ENCODE assay signal across 22 cellular contexts in the genomic region with DNA sequence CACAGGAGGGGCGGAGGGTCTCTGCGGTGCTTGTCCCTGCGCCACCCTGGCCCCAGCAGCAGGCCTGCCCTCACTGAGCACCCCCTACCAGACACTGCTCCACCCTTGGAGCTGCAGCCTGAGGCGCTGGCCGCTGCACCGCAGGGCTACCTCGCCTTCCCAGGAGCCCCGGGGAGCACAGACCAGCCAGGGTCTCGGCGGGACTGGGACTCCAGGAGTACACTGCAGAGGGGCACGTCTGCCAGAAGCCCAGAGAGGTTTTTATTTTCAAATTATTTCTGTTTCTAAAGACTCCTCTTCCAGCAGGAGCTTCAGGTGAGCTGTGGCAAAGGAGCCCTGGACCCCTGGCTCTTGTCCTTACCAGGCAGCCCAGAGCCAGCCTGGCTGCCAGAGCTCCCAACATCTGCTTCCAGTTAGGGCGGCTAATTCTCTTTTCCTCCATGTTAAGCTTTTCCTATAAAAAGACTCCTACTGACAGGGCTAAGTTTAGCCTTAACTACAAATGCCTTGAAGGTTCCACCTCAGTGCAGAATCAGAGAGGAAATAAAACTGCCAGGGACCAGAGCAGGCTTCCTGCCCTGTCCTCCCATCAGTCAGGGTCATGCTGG. TPM values are rescaled to one million over a fixed set of nuclear protein-coding genes. Genes with fewer than 3 reads are reported as not detected.
DNase-seq lines count a peak whose midpoint lies in the region; ATAC-seq, FAIRE-seq and TF ChIP-seq lines count a peak whose summit lies in the region.
"Had no signal": no experiment of that assay in that cellular context is flagged by ENCODE, and none has a peak within 500 bp of the region (broad histone marks: within the 10 kb centered on the region; RNA-seq: fewer than 3 reads in every experiment).

No MANE protein-coding gene starts in this region.

- H3K79me2 ChIP-seq in keratinocyte (ENCODE audit: control insufficient read depth, insufficient read depth, low read length) = no peaks in the 10 kb centered on the region

- H3K9me3 Mint-ChIP-seq in activated naive CD4-positive, alpha-beta T cell treated with anti-CD3 and anti-CD28 coated beads, Interleukin-2, amount 50 U/mL, for 24 hours = no peaks in the 10 kb centered on the region
- no peaks in the 10 kb centered on the region for H3K9me3 Mint-ChIP-seq in activated T-helper 17 cell treated with anti-CD3 and anti-CD28 coated beads, Interleukin-2, amount 50 U/mL, for 72 hours
- no peaks in the 10 kb centered on the region for H3K9me3 Mint-ChIP-seq in immature natural killer cell
- H3K9me3 Mint-ChIP-seq: activated B cell treated with CpG ODN at 0.5 μM for 24 hours; stimulated activated memory B cell treated with anti-CD40 and anti-IgM and Interleukin-4, amounts not matched to agents 10 μg/mL and 1 μg/mL and 100 μg/mL, for 72 hours had no signal

- H3K4me3 ChIP-seq in keratinocyte (ENCODE audit: control insufficient read depth in 2 of 3, extremely low read depth in 1 of 3, insufficient read depth in 2 of 3, low read depth in 1 of 3, low read length in 3 of 3) = no peak overlapping the region
- H3K4me3 ChIP-seq: spleen had no signal

- H3K27me3 ChIP-seq in keratinocyte (ENCODE audit: control insufficient read depth, extremely low read depth, insufficient read depth, low read length) = no peaks in the 10 kb centered on the region
- H3K27me3 ChIP-seq: spleen had no signal

- ATAC-seq in activated T-helper 17 cell treated with anti-CD3 and anti-CD28 coated beads, Interleukin-2, amount 50 U/mL, for 72 hours (replicated peaks) = no peak
- no peak for ATAC-seq in GM18502 (IDR thresholded peaks at IDR 0.05; ENCODE audit: poor library complexity, unreplicated experiment)
- ATAC-seq: left colon; Panc1; stimulated activated memory B cell treated with anti-CD40 and anti-IgM and Interleukin-4, amounts not matched to agents 10 μg/mL and 1 μg/mL and 100 μg/mL, for 72 hours had no signal

- H3K36me3 Mint-ChIP-seq in activated naive CD4-positive, alpha-beta T cell treated with anti-CD3 and anti-CD28 coated beads, Interleukin-2, amount 50 U/mL, for 24 hours = peaks cover 3% of the 10 kb centered on the region
- H3K36me3 Mint-ChIP-seq in activated T-helper 17 cell treated with anti-CD3 and anti-CD28 coated beads, Interleukin-2, amount 50 U/mL, for 72 hours (ENCODE audit: low read depth) = peaks cover 96% of the 10 kb centered on the region
- H3K36me3 Mint-ChIP-seq in immature natural killer cell = peaks cover 3 to 60% (median 23%) of the 10 kb centered on the region in 3 donors

- H3K4me1 ChIP-seq in keratinocyte (ENCODE audit: control insufficient read depth, extremely low read depth, insufficient read depth, low read length) = peaks cover 13% of the 10 kb centered on the region
- H3K4me1 ChIP-seq: spleen had no signal

- H2AFZ ChIP-seq in keratinocyte (ENCODE audit: control insufficient read depth, low read length) = peak overlapping the region; percentile 70

- H3K4me3 Mint-ChIP-seq in activated naive CD4-positive, alpha-beta T cell treated with anti-CD3 and anti-CD28 coated beads, Interleukin-2, amount 50 U/mL, for 24 hours = no peak overlapping the region
- H3K4me3 Mint-ChIP-seq in activated T-helper 17 cell treated with anti-CD3 and anti-CD28 coated beads, Interleukin-2, amount 50 U/mL, for 72 hours = no peak overlapping the region
- no peak overlapping the region for H3K4me3 Mint-ChIP-seq in immature natural killer cell
- H3K4me3 Mint-ChIP-seq: activated B cell treated with CpG ODN at 0.5 μM for 24 hours; stimulated activated memory B cell treated with anti-CD40 and anti-IgM and Interleukin-4, amounts not matched to agents 10 μg/mL and 1 μg/mL and 100 μg/mL, for 72 hours had no signal

- H4K20me1 ChIP-seq in keratinocyte (ENCODE audit: control insufficient read depth, extremely low read depth, insufficient read depth, low read length) = no peaks in the 10 kb centered on the region

- peak overlapping the region; percentile 41 for H3K27ac Mint-ChIP-seq in activated naive CD4-positive, alpha-beta T cell treated with anti-CD3 and anti-CD28 coated beads, Interleukin-2, amount 50 U/mL, for 24 hours
- H3K27ac Mint-ChIP-seq in activated T-helper 17 cell treated with anti-CD3 and anti-CD28 coated beads, Interleukin-2, amount 50 U/mL, for 72 hours = peak overlapping the region; percentile 79
- H3K27ac Mint-ChIP-seq in immature natural killer cell = peak overlapping the region in 1 of 6 donors; percentile 58
- H3K27ac Mint-ChIP-seq: progenitor cell of endocrine pancreas; stimulated activated memory B cell treated with anti-CD40 and anti-IgM and Interleukin-4, amounts not matched to agents 10 μg/mL and 1 μg/mL and 100 μg/mL, for 72 hours had no signal

- H3K27me3 Mint-ChIP-seq in activated naive CD4-positive, alpha-beta T cell treated with anti-CD3 and anti-CD28 coated beads, Interleukin-2, amount 50 U/mL, for 24 hours = no peaks in the 10 kb centered on the region
- H3K27me3 Mint-ChIP-seq in activated T-helper 17 cell treated with anti-CD3 and anti-CD28 coated beads, Interleukin-2, amount 50 U/mL, for 72 hours = no peaks in the 10 kb centered on the region
- H3K27me3 Mint-ChIP-seq in immature natural killer cell (ENCODE audit: low read depth in 3 of 3) = peaks cover 3 to 12% (median 5%) of the 10 kb centered on the region in 3 donors
- H3K27me3 Mint-ChIP-seq: activated B cell treated with CpG ODN at 0.5 μM for 24 hours; progenitor cell of endocrine pancreas; stimulated activated memory B cell treated with anti-CD40 and anti-IgM and Interleukin-4, amounts not matched to agents 10 μg/mL and 1 μg/mL and 100 μg/mL, for 72 hours had no signal

- no peak for DNase-seq in activated naive CD4-positive, alpha-beta T cell treated with Interleukin-2 at 50 U/mL for 16 hours
- DNase-seq in keratinocyte (ENCODE audit: low read depth, low spot score) (no peak), immature natural killer cell (no peak)
- no peak for DNase-seq in stimulated activated CD4-positive, alpha-beta T cell treated with anti-CD3 and anti-CD28 coated beads, Interleukin-4, amount 100 ng/mL, for 4 hours
- DNase-seq: activated B cell treated with CpG ODN at 0.5 μM for 24 hours; activated naive CD4-positive, alpha-beta T cell; effector CD4-positive, alpha-beta T cell; EL; KG1; left colon; NCI-H1092; spleen; SW 1271 had no signal

- TF ChIP-seq CTCF in keratinocyte (optimal IDR thresholded peaks at IDR 0.05 in 1 of 3, IDR thresholded peaks at IDR 0.05 in 1 of 3, conservative IDR thresholded peaks at IDR 0.05 in 1 of 3; ENCODE audit: extremely low read depth in 1 of 3, insufficient read depth in 2 of 3, low read length in 3 of 3) = no peak

- H3K9me3 ChIP-seq in keratinocyte (ENCODE audit: control insufficient read depth, low read depth, low read length) = no peaks in the 10 kb centered on the region
- H3K9me3 ChIP-seq: spleen had no signal

- no peak overlapping the region for H3K9ac ChIP-seq in keratinocyte (ENCODE audit: control insufficient read depth, extremely low read depth, insufficient read depth, low read length)

- dilution Hi-C loops in keratinocyte (cut with MboI; ENCODE audit: extremely low pct_ligation_motif_present, low sequenced_read_pairs) = no loop called here

- FAIRE-seq in keratinocyte (lab: Jason Lieb, UNC) = no peak
- FAIRE-seq: A204.1, bronchial epithelial cell had no signal

- no peak overlapping the region for H3K27ac ChIP-seq in keratinocyte (ENCODE audit: control insufficient read depth, insufficient read depth, low read length)
- peak overlapping the region; percentile 19 for H3K27ac ChIP-seq in temporal lobe (ENCODE audit: low read depth, low read length)
- H3K27ac ChIP-seq: spleen had no signal

- no peaks in the 10 kb centered on the region for H3K4me1 Mint-ChIP-seq in activated naive CD4-positive, alpha-beta T cell treated with anti-CD3 and anti-CD28 coated beads, Interleukin-2, amount 50 U/mL, for 24 hours
- peaks cover 5% of the 10 kb centered on the region for H3K4me1 Mint-ChIP-seq in activated T-helper 17 cell treated with anti-CD3 and anti-CD28 coated beads, Interleukin-2, amount 50 U/mL, for 72 hours
- peaks cover 0 to 3% of the 10 kb centered on the region in 2 donors for H3K4me1 Mint-ChIP-seq in immature natural killer cell
- H3K4me1 Mint-ChIP-seq: activated B cell treated with CpG ODN at 0.5 μM for 24 hours had no signal

- H3K9me1 ChIP-seq in keratinocyte (ENCODE audit: control insufficient read depth, extremely low read depth, insufficient read depth, low read length) = no peaks in the 10 kb centered on the region

- H3K36me3 ChIP-seq in keratinocyte (ENCODE audit: control insufficient read depth in 2 of 2, extremely low read depth in 1 of 2, insufficient read depth in 2 of 2, low read length in 2 of 2) = no peaks in the 10 kb centered on the region

- H3K4me2 ChIP-seq in keratinocyte (ENCODE audit: control insufficient read depth, extremely low read depth, insufficient read depth, low read depth, low read length) = no peak overlapping the region

RNA-seq across cellular contexts. Expression of gene DEGS2, which starts 26.4 kb away (rescaled TPM):
- total RNA-seq in activated T-helper 17 cell treated with anti-CD3 and anti-CD28 coated beads, Interleukin-2, amount 50 U/mL, for 72 hours = 1 to 10 TPM in 1 of 2 donors, under 1 TPM in 1; 0.30 to 8.3 TPM
- 0.34 to 0.59 TPM (median 0.46 TPM) in 3 replicates for polyA plus RNA-seq in keratinocyte
- polyA plus RNA-seq in keratinocyte (2011; ENCODE audit: low read depth) = 0.67 TPM
- 0.07 and 0.23 TPM in 2 replicates for polyA plus RNA-seq in keratinocyte (2011; cell fraction: cytosol; rRNA removed)
- 0.46 and 0.84 TPM in 2 replicates for polyA plus RNA-seq in keratinocyte (2011; cell fraction: nucleus; rRNA removed)
- 0.22 and 21.8 TPM in 2 replicates for polyA plus RNA-seq in keratinocyte (2012; ENCODE audit: low replicate concordance)
- polyA minus RNA-seq in keratinocyte = 0.06 to 0.26 TPM in 2 of 3 replicates, not detected in the other
- polyA minus RNA-seq in keratinocyte (2011; cell fraction: cytosol; rRNA and poly(A)+ RNA removed) = not detected
- 1.2 and 2.3 TPM in 2 replicates for polyA minus RNA-seq in keratinocyte (2011; cell fraction: nucleus; rRNA and poly(A)+ RNA removed)
- total RNA-seq in temporal lobe = 2.2 TPM
- 10 to 100 TPM in 2 of 3 donors, 1 to 10 TPM in 1; 7.8 to 21.7 (median 12.1) TPM for polyA plus RNA-seq in immature natural killer cell
